ENCODE assay signal across 12 cellular contexts in genomic region chr9:124834586-124834985, GRCh38. TPM values are rescaled to one million over a fixed set of nuclear protein-coding genes. Genes with fewer than 3 reads are reported as not detected.
A peak's percentile ranks its signal among the peaks of the same experiment; 100 is the strongest.
DNase-seq lines count a peak whose midpoint lies in the region; ATAC-seq and TF ChIP-seq lines count a peak whose summit lies in the region.
"Had no signal": no experiment of that assay in that cellular context is flagged by ENCODE, and none has a peak within 500 bp of the region (broad histone marks: within the 10 kb centered on the region; RNA-seq: fewer than 3 reads in every experiment).

No MANE protein-coding gene starts in this region.

- no peak for TF ChIP-seq EP300 in SK-N-SH (IDR thresholded peaks at IDR 0.05; ENCODE audit: borderline replicate concordance in 1 of 2, low read depth in 1 of 2, low read length in 1 of 2)

- peaks cover 14 to 24% of the 10 kb centered on the region in 2 experiments; a peak in 3 of 4 replicates for H3K4me1 ChIP-seq in SK-N-SH (ENCODE audit: control insufficient read depth in 1 of 2, insufficient read depth in 2 of 2, low read depth in 1 of 2, low read length in 1 of 2)
- H3K4me1 ChIP-seq in left ventricle myocardium inferior, result peaks cover 62% of the 10 kb centered on the region

- TF ChIP-seq CTCF in SK-N-SH (IDR thresholded peaks at IDR 0.05), result no peak
- TF ChIP-seq CTCF in left ventricle myocardium inferior (IDR thresholded peaks at IDR 0.05; ENCODE audit: borderline replicate concordance), result no peak

- intact Hi-C loops in left ventricle myocardium inferior (cut with micrococcal nuclease), result no loop called here

- no peak overlapping the region for H3K4me3 ChIP-seq in SK-N-SH (ENCODE audit: low read depth in 2 of 2, low read length in 1 of 2)
- peak overlapping the region; percentile 40 for H3K4me3 ChIP-seq in left ventricle myocardium inferior

- peak overlapping the region in 1 of 2 experiments; percentile 27; a peak in 1 of 4 replicates for H3K27ac ChIP-seq in SK-N-SH (ENCODE audit: low read depth in 2 of 2, low read length in 1 of 2)
- peak overlapping the region; percentile 96 for H3K27ac ChIP-seq in left ventricle myocardium inferior (replicated peaks)

- H3K9ac ChIP-seq in SK-N-SH, result no peak overlapping the region

- peak overlapping the region; percentile 68 for H3K4me2 ChIP-seq in SK-N-SH

- H2AFZ ChIP-seq in SK-N-SH (ENCODE audit: low read depth), result no peak overlapping the region

- H3K9me3 ChIP-seq in SK-N-SH (no peaks in the 10 kb centered on the region), left ventricle myocardium inferior (replicated peaks) (no peaks in the 10 kb centered on the region)

- H3K27me3 ChIP-seq in SK-N-SH (ENCODE audit: insufficient read depth) (no peaks in the 10 kb centered on the region), left ventricle myocardium inferior (ENCODE audit: low read depth) (no peaks in the 10 kb centered on the region)

- peaks cover 25% of the 10 kb centered on the region for H3F3A ChIP-seq in SK-N-SH (replicated peaks; ENCODE audit: insufficient read depth)

- H3K36me3 ChIP-seq in SK-N-SH (replicated peaks in 1 of 2; ENCODE audit: control insufficient read depth in 1 of 2, insufficient read depth in 2 of 2, low read length in 1 of 2) (no peaks in the 10 kb centered on the region), left ventricle myocardium inferior (no peaks in the 10 kb centered on the region)

- no peaks in the 10 kb centered on the region for H3K79me2 ChIP-seq in SK-N-SH (ENCODE audit: insufficient read depth)

- no peak for TF ChIP-seq RAD21 in SK-N-SH (IDR thresholded peaks at IDR 0.05; ENCODE audit: low read length)

- WGBS in SK-N-SH (ENCODE audit: low lambda C conversion rate), result 60% methylated on average over 5 of the region's 7 CpGs

- CTCF ChIA-PET in SK-N-SH (lab: Yijun Ruan, JAX) (interaction anchor here (0.9 to 33.6 kb wide), 4 partner anchors 19 to 109 kb away, joined by 3 to 1436 read pairs (median 178); partner anchors contain the start of genes NR6A1, OLFML2A and WDR38), HEK293T (lab: Yijun Ruan, JAX) (interaction anchor here (1.2 kb wide), 1 partner anchor 18 kb away, joined by 4 read pairs; no protein-coding TSS in a partner anchor)

- no peaks in the 10 kb centered on the region for H4K20me1 ChIP-seq in SK-N-SH (ENCODE audit: insufficient read depth)

- peak; percentile 55 for DNase-seq in DMS79 treated with DMSO at 0.1 percent for 48 hours (lab: John Stamatoyannopoulos, UW)
- no peak for DNase-seq in DMS79 (lab: John Stamatoyannopoulos, UW)
- DNase-seq in SK-N-SH, result peak; percentile 36
- DNase-seq in left ventricle myocardium inferior, result no peak
- peak; percentile 51 for DNase-seq in stromal cell of bone marrow (ENCODE audit: low read depth)
- DNase-seq in HEK293T (ENCODE audit: extremely low spot score), result no peak
- no peak for DNase-seq in middle frontal gyrus (ENCODE audit: extremely low spot score, low spot score)
- DNase-seq: activated CD4-positive, alpha-beta memory T cell treated with anti-CD3 and anti-CD28 coated beads, Interleukin-2, amount 10 ng/mL, durations not matched to agents 7 days and 5 days; stimulated activated CD4-positive, alpha-beta T cell treated with anti-CD3 and anti-CD28 coated beads, Interleukin-1b, Interleukin-23, amount 100 ng/mL, for 48 hours had no signal

- no peak for ATAC-seq in HG02610 (IDR thresholded peaks at IDR 0.05; ENCODE audit: unreplicated experiment)

- POLR2A ChIA-PET in SK-N-SH (lab: Yijun Ruan, JAX), result interaction anchor here (0.6 kb wide), 1 partner anchor 17 kb away, joined by 4 read pairs; no protein-coding TSS in a partner anchor
- POLR2A ChIA-PET in HEK293T (lab: Yijun Ruan, JAX), result interaction anchor here (1.3 kb wide), 1 partner anchor 16 kb away, joined by 3 read pairs; no protein-coding TSS in a partner anchor

- H3K9me2 ChIP-seq in SK-N-SH, result no peaks in the 10 kb centered on the region

TF ChIP-seq in SK-N-SH, 30 proteins besides CTCF, POLR2A, EP300 and RAD21:
- no peak for TF ChIP-seq FOXM1 (IDR thresholded peaks at IDR 0.05; ENCODE audit: low read depth)
- peak; percentile 31; the same call in 1 of the 2 replicates for TF ChIP-seq NFIC (IDR thresholded peaks at IDR 0.05; ENCODE audit: borderline replicate concordance)
- peak; percentile 60 for TF ChIP-seq PBX3 (IDR thresholded peaks at IDR 0.05)
- TF ChIP-seq TCF12 (IDR thresholded peaks at IDR 0.05), result peak; percentile 27; the same call in 1 of the 2 replicates
- TF ChIP-seq RFX5 (IDR thresholded peaks at IDR 0.05; ENCODE audit: low read length), result no peak
- TF ChIP-seq FOSL2 (IDR thresholded peaks at IDR 0.05; ENCODE audit: borderline replicate concordance, low read depth), result peak; percentile 48; the same call in 1 of the 2 replicates
- TF ChIP-seq TEAD4 (IDR thresholded peaks at IDR 0.05; ENCODE audit: borderline replicate concordance, insufficient read depth), result no peak
- no peak for TF ChIP-seq MAX (IDR thresholded peaks at IDR 0.05; ENCODE audit: low read depth)

TF ChIP-seq in HEK293T, 16 proteins besides CTCF, POLR2A, EP300 and RAD21:
- no peak for TF ChIP-seq ZNF384 (IDR thresholded peaks at IDR 0.05)
- no peak for TF ChIP-seq L3MBTL2 (conservative IDR thresholded peaks at IDR 0.05)
- no peak for TF ChIP-seq TARDBP (IDR thresholded peaks at IDR 0.05)
- no peak for TF ChIP-seq HDGF (IDR thresholded peaks at IDR 0.05; ENCODE audit: borderline replicate concordance)
- no peak for TF ChIP-seq SP1 (IDR thresholded peaks at IDR 0.05)
- no peak for TF ChIP-seq ARNT (IDR thresholded peaks at IDR 0.05)
- TF ChIP-seq LEF1 (IDR thresholded peaks at IDR 0.05; ENCODE audit: borderline replicate concordance), result no peak
- TF ChIP-seq ELF4 (IDR thresholded peaks at IDR 0.05), result no peak
- TF ChIP-seq BHLHE40 (IDR thresholded peaks at IDR 0.05; ENCODE audit: borderline replicate concordance), result no peak
- TF ChIP-seq CTBP1 (IDR thresholded peaks at IDR 0.05; ENCODE audit: borderline replicate concordance), result no peak
- no peak for TF ChIP-seq FOXA1 (IDR thresholded peaks at IDR 0.05)
- no peak for TF ChIP-seq SUZ12 (IDR thresholded peaks at IDR 0.05)

RNA-seq across cellular contexts. Expression of gene WDR38, which starts 18.7 kb away (rescaled TPM):
- not detected in 2 replicates for polyA plus RNA-seq in SK-N-SH (2012; rRNA removed)
- not detected in 2 replicates for polyA plus RNA-seq in SK-N-SH (2012; cell fraction: cytosol; rRNA removed)
- polyA plus RNA-seq in SK-N-SH (2012; cell fraction: nucleus; rRNA removed), result not detected in 2 replicates
- not detected for total RNA-seq in left ventricle myocardium inferior
- total RNA-seq: A673; activated CD4-positive, alpha-beta memory T cell treated with anti-CD3 and anti-CD28 coated beads, Interleukin-2, amount 10 ng/mL, durations not matched to agents 7 days and 5 days; lower leg skin had no signal

RNA-seq across cellular contexts. Expression of gene RPL35, which starts 27.2 kb away (rescaled TPM):
- polyA plus RNA-seq in SK-N-SH (2012; rRNA removed), result 5,012 and 5,348 TPM in 2 replicates
- polyA plus RNA-seq in SK-N-SH (2012; cell fraction: cytosol; rRNA removed), result 4,799 and 5,551 TPM in 2 replicates
- polyA plus RNA-seq in SK-N-SH (2012; cell fraction: nucleus; rRNA removed), result 922 and 958 TPM in 2 replicates
- 686 TPM for total RNA-seq in left ventricle myocardium inferior

RNA-seq across cellular contexts. Expression of gene ARPC5L, which starts 27.3 kb away (rescaled TPM):
- polyA plus RNA-seq in SK-N-SH (2012; rRNA removed), result 69.6 and 73.1 TPM in 2 replicates
- polyA plus RNA-seq in SK-N-SH (2012; cell fraction: cytosol; rRNA removed), result 80.8 and 100 TPM in 2 replicates
- polyA plus RNA-seq in SK-N-SH (2012; cell fraction: nucleus; rRNA removed), result 72.6 and 77.5 TPM in 2 replicates
- total RNA-seq in left ventricle myocardium inferior, result 39.2 TPM

RNA-seq across cellular contexts. Expression of gene OLFML2A, which starts 57.7 kb away (rescaled TPM):
- 4.8 and 7.7 TPM in 2 replicates for polyA plus RNA-seq in SK-N-SH (2012; rRNA removed)
- polyA plus RNA-seq in SK-N-SH (2012; cell fraction: cytosol; rRNA removed), result 4.7 and 6.5 TPM in 2 replicates
- polyA plus RNA-seq in SK-N-SH (2012; cell fraction: nucleus; rRNA removed), result 4.8 and 5.3 TPM in 2 replicates
- 41.1 TPM for total RNA-seq in left ventricle myocardium inferior
- total RNA-seq: activated CD4-positive, alpha-beta memory T cell treated with anti-CD3 and anti-CD28 coated beads, Interleukin-2, amount 10 ng/mL, durations not matched to agents 7 days and 5 days had no signal

Comparison
In these comparisons a context has a peak if more than half of its experiments do, and no peak if none do; other contexts are left out.
1. DNase-seq: peak in DMS79 treated with DMSO at 0.1 percent for 48 hours (single experiment), SK-N-SH (single experiment) and stromal cell of bone marrow (single experiment); none in DMS79 (single experiment), left ventricle myocardium inferior (single experiment), HEK293T (single experiment) and middle frontal gyrus (single experiment).